Comparison of ENCODE assay signal across 26 cellular contexts in genomic region chr12:124823272-124823970, GRCh38.
"Had no signal": no experiment of that assay in that cellular context is flagged by ENCODE, and none has a peak within 500 bp of the region (broad histone marks: within the 10 kb centered on the region; RNA-seq: fewer than 3 reads in every experiment).

No MANE protein-coding gene starts in this region.

- H3K27me3 Mint-ChIP-seq: activated naive CD4-positive, alpha-beta T cell treated with anti-CD3 and anti-CD28 coated beads, Interleukin-2, amount 50 U/mL, for 24 hours; memory B cell; T-cell had no signal

- H3K4me1 ChIP-seq: heart right ventricle had no signal

- H3K27me3 ChIP-seq: colonic mucosa, dorsolateral prefrontal cortex, heart right ventricle, stomach, suprapubic skin, tibial nerve had no signal

- H3K4me3 Mint-ChIP-seq: activated CD8-positive, alpha-beta T cell treated with anti-CD3 and anti-CD28 coated beads, Interleukin-2, amount 10 ng/mL, durations not matched to agents 7 days and 5 days; activated naive CD4-positive, alpha-beta T cell treated with anti-CD3 and anti-CD28 coated beads, Interleukin-2, amount 50 U/mL, for 24 hours; activated T-helper 1 cell treated with anti-CD3 and anti-CD28 coated beads, Interleukin-12 subunit alpha, Interleukin-12 subunit beta, Interleukin-2, Interleukin-4 antibody, amounts not matched to agents 30 ng/mL and 10 ng/mL and 1 ng/mL, durations not matched to agents 14 hours and 24 hours and 36 hours; immature natural killer cell; memory B cell; stimulated activated effector memory CD8-positive, alpha-beta T cell treated with anti-CD3 and anti-CD28 coated beads, Interleukin-12 subunit alpha, Interleukin-12 subunit beta, amount 100 ng/mL, for 72 hours; T-cell; T-helper 2 cell treated with Interferon-gamma antibody and Interleukin-4, amounts not matched to agents 5 μg/mL and 100 μg/mL, for 36 hours had no signal

- H3K36me3 Mint-ChIP-seq: activated naive CD4-positive, alpha-beta T cell treated with anti-CD3 and anti-CD28 coated beads, Interleukin-2, amount 50 U/mL, for 24 hours; immature natural killer cell; stimulated activated effector memory CD8-positive, alpha-beta T cell treated with anti-CD3 and anti-CD28 coated beads, Interleukin-12 subunit alpha, Interleukin-12 subunit beta, amount 100 ng/mL, for 72 hours; T-cell had no signal

- H3K9me3 ChIP-seq: colonic mucosa, heart right ventricle, stomach, suprapubic skin, tibial nerve had no signal

- H3K4me3 ChIP-seq: colonic mucosa, dorsolateral prefrontal cortex, heart right ventricle, stomach, suprapubic skin, tibial nerve had no signal

- ATAC-seq: activated CD8-positive, alpha-beta T cell treated with anti-CD3 and anti-CD28 coated beads, Interleukin-2, amount 10 ng/mL, durations not matched to agents 7 days and 5 days; heart right ventricle; left ventricle myocardium superior; sciatic nerve; stimulated activated effector memory CD8-positive, alpha-beta T cell treated with anti-CD3 and anti-CD28 coated beads, Interleukin-12 subunit alpha, Interleukin-12 subunit beta, amount 100 ng/mL, for 72 hours; T-cell had no signal

- H3K27ac Mint-ChIP-seq: activated CD8-positive, alpha-beta T cell treated with anti-CD3 and anti-CD28 coated beads, Interleukin-2, amount 10 ng/mL, durations not matched to agents 7 days and 5 days; activated naive CD4-positive, alpha-beta T cell treated with anti-CD3 and anti-CD28 coated beads, Interleukin-2, amount 50 U/mL, for 24 hours; activated T-helper 1 cell treated with anti-CD3 and anti-CD28 coated beads, Interleukin-12 subunit alpha, Interleukin-12 subunit beta, Interleukin-2, Interleukin-4 antibody, amounts not matched to agents 30 ng/mL and 10 ng/mL and 1 ng/mL, durations not matched to agents 14 hours and 24 hours and 36 hours; immature natural killer cell; memory B cell; stimulated activated effector memory CD8-positive, alpha-beta T cell treated with anti-CD3 and anti-CD28 coated beads, Interleukin-12 subunit alpha, Interleukin-12 subunit beta, amount 100 ng/mL, for 72 hours; T-cell; T-helper 2 cell treated with Interferon-gamma antibody and Interleukin-4, amounts not matched to agents 5 μg/mL and 100 μg/mL, for 36 hours had no signal

- DNase-seq: activated CD4-positive, alpha-beta T cell treated with anti-CD3 and anti-CD28 coated beads for 1 hour; activated CD4-positive, alpha-beta T cell treated with anti-CD3 and anti-CD28 coated beads, Interleukin-2, amount 50 U/mL, for 1 hour; activated CD8-positive, alpha-beta T cell treated with anti-CD3 and anti-CD28 coated beads, Interleukin-2, amount 10 ng/mL, durations not matched to agents 7 days and 5 days; activated gamma-delta T cell treated with Interleukin-2 at 50 U/mL for 16 hours; colonic mucosa; dorsolateral prefrontal cortex; foreskin fibroblast; heart right ventricle; immature natural killer cell; left ventricle myocardium superior; nucleus accumbens; small intestine; stimulated activated CD4-positive, alpha-beta T cell treated with anti-CD3 and anti-CD28 coated beads, Interleukin-2, amount 100 ng/mL, for 24 hours; stomach; T-cell; WERI-Rb-1 had no signal

- FAIRE-seq: bronchial epithelial cell, small intestine, urothelium cell line had no signal

- H3K4me1 Mint-ChIP-seq: activated naive CD4-positive, alpha-beta T cell treated with anti-CD3 and anti-CD28 coated beads, Interleukin-2, amount 50 U/mL, for 24 hours; immature natural killer cell; T-cell had no signal

- H3K27ac ChIP-seq: colonic mucosa, dorsolateral prefrontal cortex, heart right ventricle, stomach, suprapubic skin, tibial nerve, WERI-Rb-1 had no signal

- H3K9me3 Mint-ChIP-seq: activated naive CD4-positive, alpha-beta T cell treated with anti-CD3 and anti-CD28 coated beads, Interleukin-2, amount 50 U/mL, for 24 hours; activated T-helper 1 cell treated with anti-CD3 and anti-CD28 coated beads, Interleukin-12 subunit alpha, Interleukin-12 subunit beta, Interleukin-2, Interleukin-4 antibody, amounts not matched to agents 30 ng/mL and 10 ng/mL and 1 ng/mL, durations not matched to agents 14 hours and 24 hours and 36 hours; immature natural killer cell; memory B cell; stimulated activated effector memory CD8-positive, alpha-beta T cell treated with anti-CD3 and anti-CD28 coated beads, Interleukin-12 subunit alpha, Interleukin-12 subunit beta, amount 100 ng/mL, for 72 hours; T-cell; T-helper 2 cell treated with Interferon-gamma antibody and Interleukin-4, amounts not matched to agents 5 μg/mL and 100 μg/mL, for 36 hours had no signal

- H3K36me3 ChIP-seq: colonic mucosa, heart right ventricle, stomach, suprapubic skin, WERI-Rb-1 had no signal
